Comparison of ENCODE assay signal across 8 cellular contexts in genomic region chr2:97094772-97095611, GRCh38. TPM values are rescaled to one million over a fixed set of nuclear protein-coding genes. Genes with fewer than 3 reads are reported as not detected.
DNase-seq lines count a peak whose midpoint lies in the region; ATAC-seq and TF ChIP-seq lines count a peak whose summit lies in the region.
"Not testable (repeated sequence)": the region's sequence is repeated elsewhere in the genome, so short reads cannot be mapped to it uniquely, and the experiment has no call there.

FAHD2B (minus strand) TSS chr2:97094882; CDS start chr2:97091706, 3,176 bp downstream.

- not testable (repeated sequence) for H3K27ac Mint-ChIP-seq in nephron progenitor cell
- H3K27ac Mint-ChIP-seq in stimulated activated effector memory CD8-positive, alpha-beta T cell treated with anti-CD3 and anti-CD28 coated beads, Interleukin-12 subunit alpha, Interleukin-12 subunit beta, amount 100 ng/mL, for 72 hours = peak within 1 kb of the TSS; percentile 86

- peak within 1 kb of the TSS; percentile 85 for H3K4me3 Mint-ChIP-seq in nephron progenitor cell
- peak within 1 kb of the TSS; percentile 70 for H3K4me3 Mint-ChIP-seq in stimulated activated effector memory CD8-positive, alpha-beta T cell treated with anti-CD3 and anti-CD28 coated beads, Interleukin-12 subunit alpha, Interleukin-12 subunit beta, amount 100 ng/mL, for 72 hours

- not testable (repeated sequence) for H3K27me3 ChIP-seq in HAP-1 (ENCODE audit: low read depth)

- H3K9me3 ChIP-seq in HAP-1 = not testable (repeated sequence)

- H3K9me3 Mint-ChIP-seq in nephron progenitor cell = peaks cover 17% of the 10 kb centered on the region
- H3K9me3 Mint-ChIP-seq in stimulated activated effector memory CD8-positive, alpha-beta T cell treated with anti-CD3 and anti-CD28 coated beads, Interleukin-12 subunit alpha, Interleukin-12 subunit beta, amount 100 ng/mL, for 72 hours = not testable (repeated sequence)

- peaks cover 33% of the 10 kb centered on the region for H3K27me3 Mint-ChIP-seq in nephron progenitor cell (ENCODE audit: low read depth, poor library complexity)

- peaks cover 11% of the 10 kb centered on the region for H3K4me1 Mint-ChIP-seq in nephron progenitor cell
- not testable (repeated sequence) for H3K4me1 Mint-ChIP-seq in stimulated activated effector memory CD8-positive, alpha-beta T cell treated with anti-CD3 and anti-CD28 coated beads, Interleukin-12 subunit alpha, Interleukin-12 subunit beta, amount 100 ng/mL, for 72 hours

- H3K4me1 ChIP-seq in HAP-1 = not testable (repeated sequence)

- H3K36me3 ChIP-seq in HAP-1 (replicated peaks) = not testable (repeated sequence)

- peak; percentile 81 for DNase-seq in Daoy (ENCODE audit: low read depth)
- DNase-seq in HAP-1 (ENCODE audit: low spot score in 2 of 2) = peak; percentile 41 to 88
- not testable (repeated sequence) for DNase-seq in LNCaP clone FGC (ENCODE audit: low read depth)
- peak; percentile 67 for DNase-seq in SK-N-DZ (ENCODE audit: low spot score)
- DNase-seq in activated effector memory CD4-positive, alpha-beta T cell treated with Interleukin-2 at 50 U/mL for 16 hours = peak; percentile 72
- peak; percentile 8 for DNase-seq in fibroblast of the aortic adventitia (ENCODE audit: low read depth)
- peak; percentile 90 for DNase-seq in nephron progenitor cell
- peak; percentile 58 to 81 for DNase-seq in stimulated activated effector memory CD8-positive, alpha-beta T cell treated with anti-CD3 and anti-CD28 coated beads, Interleukin-12 subunit alpha, Interleukin-12 subunit beta, amount 100 ng/mL, for 72 hours (ENCODE audit: low spot score in 2 of 2)

- in situ Hi-C loops in HAP-1 (cut with MboI; ENCODE audit: low sequenced_read_pairs) = not testable (repeated sequence)

- H3K4me3 ChIP-seq in HAP-1 (peak within 1 kb of the TSS; percentile 21), LNCaP clone FGC (ENCODE audit: low read depth, low read length) (peak within 1 kb of the TSS; percentile 38), fibroblast of the aortic adventitia (ENCODE audit: low read depth, low read length) (peak within 1 kb of the TSS; percentile 40)

- not testable (repeated sequence) for H3K36me3 Mint-ChIP-seq in nephron progenitor cell (ENCODE audit: low read depth); stimulated activated effector memory CD8-positive, alpha-beta T cell treated with anti-CD3 and anti-CD28 coated beads, Interleukin-12 subunit alpha, Interleukin-12 subunit beta, amount 100 ng/mL, for 72 hours

- ATAC-seq in stimulated activated effector memory CD8-positive, alpha-beta T cell treated with anti-CD3 and anti-CD28 coated beads, Interleukin-12 subunit alpha, Interleukin-12 subunit beta, amount 100 ng/mL, for 72 hours = peak; percentile 97

- not testable (repeated sequence) for TF ChIP-seq CTCF in LNCaP clone FGC (IDR thresholded peaks at IDR 0.05; ENCODE audit: control insufficient read depth, extremely low read depth, insufficient read depth); fibroblast of the aortic adventitia (IDR thresholded peaks at IDR 0.05; ENCODE audit: insufficient read depth, low read length); nephron progenitor cell (IDR thresholded peaks at IDR 0.05)

RNA-seq across cellular contexts. Expression of gene FAHD2B, which starts in this region (rescaled TPM):
- total RNA-seq in Daoy (2014; rRNA removed; shearing (Covaris generic)) = 8.5 and 11.8 TPM in 2 replicates
- 13.3 and 15.9 TPM in 2 replicates for polyA plus RNA-seq in SK-N-DZ (2014; cell fraction: cytosol; rRNA removed)
- polyA plus RNA-seq in SK-N-DZ (2014; cell fraction: nucleus; rRNA removed) = 33.7 and 40.6 TPM in 2 replicates
- 0.90 and 2.5 TPM in 2 replicates for total RNA-seq in fibroblast of the aortic adventitia (ENCODE audit: low replicate concordance)
